9 cellular contexts compared by ENCODE assay signal in the genomic region with DNA sequence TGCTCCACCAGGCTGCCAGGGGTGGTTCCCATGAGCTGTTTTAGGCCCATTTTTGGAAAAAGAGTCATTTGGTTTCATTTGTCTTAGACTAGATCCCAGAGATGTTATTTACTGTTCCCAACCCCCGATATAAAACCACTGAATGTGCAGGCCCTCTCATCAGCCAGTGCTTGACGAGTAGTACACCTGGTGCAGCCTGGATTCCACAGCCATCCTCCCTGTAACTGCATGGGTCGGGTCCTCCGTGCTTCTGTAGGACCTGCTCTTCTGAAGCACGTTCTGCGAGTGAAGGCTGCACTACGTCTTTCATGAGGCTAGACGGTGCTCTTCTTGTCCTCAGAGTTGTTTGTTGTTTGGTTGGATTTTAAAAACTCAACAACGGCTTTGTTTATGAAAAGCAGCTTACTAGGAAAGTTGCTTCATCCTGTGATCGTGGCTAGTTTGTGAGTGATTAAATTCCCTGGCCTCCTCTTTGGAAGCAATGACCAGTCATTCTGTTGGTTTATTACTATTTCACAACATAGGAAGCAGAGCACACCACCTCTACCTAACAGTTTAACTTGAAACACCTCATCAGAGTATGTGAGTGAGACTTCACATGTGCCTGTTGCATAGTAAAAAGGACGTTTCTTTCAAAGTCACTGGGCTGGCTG.
DNase-seq lines count a peak whose midpoint lies in the region; ATAC-seq and TF ChIP-seq lines count a peak whose summit lies in the region.
"Had no signal": no experiment of that assay in that cellular context is flagged by ENCODE, and none has a peak within 500 bp of the region (broad histone marks: within the 10 kb centered on the region; RNA-seq: fewer than 3 reads in every experiment).

No MANE protein-coding gene starts in this region.

- H3K27me3 Mint-ChIP-seq in activated CD4-positive, alpha-beta T cell treated with anti-CD3 and anti-CD28 coated beads for 36 hours, result peaks cover 3% of the 10 kb centered on the region

- H3K36me3 ChIP-seq in RWPE2 (ENCODE audit: low read depth) (no peaks in the 10 kb centered on the region), suprapubic skin (no peaks in the 10 kb centered on the region)

- H3K4me1 ChIP-seq in RWPE2 (ENCODE audit: insufficient read depth, poor library complexity, severe bottlenecking) (peaks cover 21% of the 10 kb centered on the region), suprapubic skin (peaks cover 49% of the 10 kb centered on the region), foreskin keratinocyte (peaks cover 3% of the 10 kb centered on the region)

- H3K4me3 Mint-ChIP-seq in activated CD4-positive, alpha-beta T cell treated with anti-CD3 and anti-CD28 coated beads for 36 hours, result no peak overlapping the region

- TF ChIP-seq CTCF in RWPE2 (IDR thresholded peaks at IDR 0.05; ENCODE audit: poor library complexity, severe bottlenecking) (no peak), foreskin fibroblast (IDR thresholded peaks at IDR 0.05; ENCODE audit: low read depth, low read length) (no peak), suprapubic skin (IDR thresholded peaks at IDR 0.05) (no peak), foreskin keratinocyte (conservative IDR thresholded peaks at IDR 0.05) (no peak)

- H3K27me3 ChIP-seq in RWPE2 (ENCODE audit: insufficient read depth, poor library complexity, severe bottlenecking) (no peaks in the 10 kb centered on the region), suprapubic skin (no peaks in the 10 kb centered on the region), foreskin keratinocyte (no peaks in the 10 kb centered on the region)

- H3K27ac ChIP-seq in RWPE2 (ENCODE audit: poor library complexity, severe bottlenecking) (no peak overlapping the region), suprapubic skin (peak overlapping the region; percentile 57), foreskin keratinocyte (no peak overlapping the region)

- CTCF ChIA-PET in activated CD4-positive, alpha-beta T cell treated with anti-CD3 and anti-CD28 coated beads for 36 hours (lab: Charles Lee), result interaction anchor here (0.6 to 1.1 kb wide), 3 partner anchors 81 to 180 kb away, joined by 3 to 5 read pairs (median 3); no protein-coding TSS in a partner anchor

- peaks cover 1% of the 10 kb centered on the region for H3K9me3 Mint-ChIP-seq in activated CD4-positive, alpha-beta T cell treated with anti-CD3 and anti-CD28 coated beads for 36 hours (ENCODE audit: low read depth)

- ATAC-seq in activated CD4-positive, alpha-beta T cell treated with anti-CD3 and anti-CD28 coated beads for 36 hours, result no peak
- ATAC-seq in RWPE2 (ENCODE audit: low read depth), result peak; percentile 81
- ATAC-seq in foreskin keratinocyte, result no peak
- ATAC-seq in HG03460 (IDR thresholded peaks at IDR 0.05; ENCODE audit: unreplicated experiment), result no peak

- DNase-seq in activated CD4-positive, alpha-beta T cell treated with anti-CD3 and anti-CD28 coated beads for 36 hours, result no peak
- DNase-seq in activated CD4-positive, alpha-beta T cell treated with anti-CD3 and anti-CD28 coated beads for 4 hours, result no peak
- DNase-seq in RWPE2 (ENCODE audit: low spot score) (no peak), foreskin fibroblast (peak; percentile 57 to 73), suprapubic skin (ENCODE audit: low spot score in 2 of 2) (no peak), foreskin keratinocyte (no peak), OCI-M2 (lab: John Stamatoyannopoulos, UW; ENCODE audit: unreplicated experiment) (no peak)
- DNase-seq: NCI-H1092 had no signal

- WGBS in suprapubic skin, result 82% methylated on average over 11 of the region's 11 CpGs

- POLR2A ChIA-PET in activated CD4-positive, alpha-beta T cell treated with anti-CD3 and anti-CD28 coated beads for 36 hours (lab: Charles Lee), result no interaction called here

- H3K4me1 Mint-ChIP-seq in activated CD4-positive, alpha-beta T cell treated with anti-CD3 and anti-CD28 coated beads for 36 hours, result peaks cover 37% of the 10 kb centered on the region

- peaks cover 7% of the 10 kb centered on the region for H3K36me3 Mint-ChIP-seq in activated CD4-positive, alpha-beta T cell treated with anti-CD3 and anti-CD28 coated beads for 36 hours (ENCODE audit: low read depth)

- H3K4me3 ChIP-seq in RWPE2 (ENCODE audit: severe bottlenecking) (no peak overlapping the region), foreskin fibroblast (ENCODE audit: low read depth in 1 of 2, low read length in 2 of 2) (no peak overlapping the region), suprapubic skin (no peak overlapping the region)

- TF ChIP-seq EP300 in suprapubic skin (IDR thresholded peaks at IDR 0.05), result no peak

- H3K27ac Mint-ChIP-seq in activated CD4-positive, alpha-beta T cell treated with anti-CD3 and anti-CD28 coated beads for 36 hours, result peak overlapping the region; percentile 66

- H3K9me3 ChIP-seq in RWPE2 (ENCODE audit: severe bottlenecking), result no peaks in the 10 kb centered on the region
- no peaks in the 10 kb centered on the region for H3K9me3 ChIP-seq in suprapubic skin

- intact Hi-C loops in activated CD4-positive, alpha-beta T cell treated with anti-CD3 and anti-CD28 coated beads for 36 hours (cut with DNase I, micrococcal nuclease), result loop anchor here (1.0 to 10.0 kb wide), 4 partner anchors 10 to 143 kb away; no protein-coding TSS in a partner anchor

- no peak for TF ChIP-seq POLR2A in suprapubic skin (IDR thresholded peaks at IDR 0.05)

Comparison
In these comparisons a context has a peak if more than half of its experiments do, and no peak if none do; other contexts are left out.
1. DNase-seq: peak in foreskin fibroblast (2 of 2); none in activated CD4-positive, alpha-beta T cell treated with anti-CD3 and anti-CD28 coated beads for 36 hours (single experiment), activated CD4-positive, alpha-beta T cell treated with anti-CD3 and anti-CD28 coated beads for 4 hours (0 of 2), RWPE2 (single experiment), suprapubic skin (0 of 2), foreskin keratinocyte (0 of 2) and OCI-M2 (single experiment).